21 cellular contexts compared by ENCODE assay signal in the genomic region with DNA sequence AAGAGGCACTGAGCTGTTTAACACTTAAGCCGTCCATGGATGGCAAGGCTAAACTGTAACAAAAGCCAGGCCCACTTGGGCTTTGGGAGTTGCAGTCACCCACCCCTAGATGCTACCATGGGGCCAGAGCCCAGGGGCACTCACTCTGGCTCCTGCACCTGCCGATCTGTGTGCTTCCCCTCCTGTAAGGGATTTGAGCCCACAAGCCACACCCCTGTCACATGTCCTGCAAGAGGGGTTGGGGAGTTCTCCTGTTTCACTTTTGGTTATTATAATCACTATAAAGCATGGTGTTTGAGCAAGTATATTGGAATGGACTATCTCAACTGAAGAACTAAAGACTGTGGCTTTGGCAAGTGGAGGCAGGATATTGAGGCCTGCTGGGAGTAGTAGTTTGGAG. TPM values are rescaled to one million over a fixed set of nuclear protein-coding genes. Genes with fewer than 3 reads are reported as not detected.
DNase-seq lines count a peak whose midpoint lies in the region; ATAC-seq, FAIRE-seq and TF ChIP-seq lines count a peak whose summit lies in the region.
"Had no signal": no experiment of that assay in that cellular context is flagged by ENCODE, and none has a peak within 500 bp of the region (broad histone marks: within the 10 kb centered on the region; RNA-seq: fewer than 3 reads in every experiment).

No MANE protein-coding gene starts in this region.

- peak; percentile 58 for ATAC-seq in GM19025 (IDR thresholded peaks at IDR 0.05; ENCODE audit: low read depth, unreplicated experiment)
- ATAC-seq in HG02642 (IDR thresholded peaks at IDR 0.05; ENCODE audit: poor library complexity, unreplicated experiment) = peak; percentile 65
- ATAC-seq: activated T-cell treated with anti-CD3 and anti-CD28 coated beads, Interleukin-2, amount 50 U/mL, for 4 hours; body of pancreas; left lobe of liver had no signal

- H4K20me1 ChIP-seq in Karpas-422 (ENCODE audit: insufficient read depth, low read depth, low read length) = no peaks in the 10 kb centered on the region

- no peaks in the 10 kb centered on the region for H3K9me2 ChIP-seq in Karpas-422 (replicated peaks; ENCODE audit: insufficient read depth, low read length)

- H3K27me3 ChIP-seq in Karpas-422 (ENCODE audit: low read length) = no peaks in the 10 kb centered on the region
- no peaks in the 10 kb centered on the region for H3K27me3 ChIP-seq in adrenal gland
- H3K27me3 ChIP-seq: body of pancreas had no signal

- DNase-seq in GM10248 (ENCODE audit: extremely low spot score) (peak; percentile 24), Karpas-422 (peak; percentile 46), glomerular visceral epithelial cell (ENCODE audit: extremely low spot score) (no peak), urothelium cell line (ENCODE audit: low spot score) (no peak), adrenal gland (no peak), NCI-H1417 treated with DMSO at 0.1 percent for 48 hours (lab: John Stamatoyannopoulos, UW) (no peak)
- DNase-seq: activated T-cell treated with anti-CD3 and anti-CD28 coated beads, Interleukin-2, amount 50 U/mL, for 4 hours; body of pancreas; endodermal cell; head of caudate nucleus; KBM-7; NCI-H510A treated with DMSO at 0.1 percent for 48 hours; nephron progenitor cell; SHP77 treated with DMSO at 0.1 percent for 48 hours had no signal

- H3K4me2 ChIP-seq in Karpas-422 (ENCODE audit: low read depth, low read length, poor library complexity, severe bottlenecking) = no peak overlapping the region

- no peak for FAIRE-seq in urothelium cell line (lab: Jason Lieb, UNC)

- H3K4me1 ChIP-seq in Karpas-422 (ENCODE audit: low read length) (peaks cover 4% of the 10 kb centered on the region; the same call in 1 of the 2 replicates), adrenal gland (replicated peaks in 1 of 2) (no peaks in the 10 kb centered on the region)
- H3K4me1 ChIP-seq: body of pancreas had no signal

- H3K79me2 ChIP-seq in Karpas-422 (ENCODE audit: low read length) = no peaks in the 10 kb centered on the region

- no peak overlapping the region for H2AFZ ChIP-seq in Karpas-422 (ENCODE audit: low read length)

- 50 to 87% (median 78%) methylated on average over 1 to 2 of the region's 2 CpGs for WGBS in adrenal gland, 4 donors

- TF ChIP-seq POLR2A in adrenal gland (IDR thresholded peaks at IDR 0.05) = no peak

- intact Hi-C loops in adrenal gland (cut with DNase I) = no loop called here

- H3K36me3 ChIP-seq in Karpas-422 (ENCODE audit: insufficient read depth, low read length) (no peaks in the 10 kb centered on the region), adrenal gland (replicated peaks in 1 of 2) (no peaks in the 10 kb centered on the region)

- POLR2A ChIA-PET in GM10248 (lab: Yijun Ruan, JAX) = no interaction called here

- H3K4me3 ChIP-seq in Karpas-422 (ENCODE audit: low read length) = no peak overlapping the region
- H3K4me3 ChIP-seq in adrenal gland = no peak overlapping the region
- H3K4me3 ChIP-seq: body of pancreas had no signal

- H3K27ac ChIP-seq in Karpas-422 (ENCODE audit: low read length) (no peak overlapping the region), adrenal gland (no peak overlapping the region)
- H3K27ac ChIP-seq: body of pancreas, VCaP had no signal

- TF ChIP-seq CTCF in GM10248 (IDR thresholded peaks at IDR 0.05; ENCODE audit: control extremely low read depth, extremely low read depth, low read depth, missing control alignments) = no peak
- no peak for TF ChIP-seq CTCF in adrenal gland (IDR thresholded peaks at IDR 0.05)

- CTCF ChIA-PET in GM10248 (lab: Yijun Ruan, JAX) = interaction anchor here (4.0 to 6.9 kb wide), 3 partner anchors 13 to 659 kb away, joined by 25 to 76 read pairs (median 75); a partner anchor contains a TSS

- H3K9me3 ChIP-seq in Karpas-422 (ENCODE audit: low read length) (no peaks in the 10 kb centered on the region), adrenal gland (replicated peaks in 1 of 3) (no peaks in the 10 kb centered on the region)
- H3K9me3 ChIP-seq: body of pancreas had no signal

- H3K9ac ChIP-seq in Karpas-422 (ENCODE audit: low read length) = no peak overlapping the region

RNA-seq across cellular contexts. Expression of a gene that starts 14.0 kb away (rescaled TPM):
- total RNA-seq in Karpas-422 (2014; rRNA removed; shearing (Covaris generic); ENCODE audit: low replicate concordance) = not detected in 2 replicates
- total RNA-seq in adrenal gland = not detected
- not detected for polyA plus RNA-seq in adrenal gland
- total RNA-seq: activated T-cell treated with anti-CD3 and anti-CD28 coated beads, Interleukin-2, amount 50 U/mL, for 4 hours; body of pancreas; Daoy; left lobe of liver; skeletal muscle tissue; ureter had no signal

Comparison
In these comparisons a context has a peak if more than half of its experiments do, and no peak if none do; other contexts are left out.
1. DNase-seq: peak in GM10248 (single experiment) and Karpas-422 (single experiment); none in glomerular visceral epithelial cell (single experiment), urothelium cell line (single experiment), adrenal gland (0 of 7) and NCI-H1417 treated with DMSO at 0.1 percent for 48 hours (single experiment).